10 cellular contexts compared by ENCODE assay signal in the genomic region with DNA sequence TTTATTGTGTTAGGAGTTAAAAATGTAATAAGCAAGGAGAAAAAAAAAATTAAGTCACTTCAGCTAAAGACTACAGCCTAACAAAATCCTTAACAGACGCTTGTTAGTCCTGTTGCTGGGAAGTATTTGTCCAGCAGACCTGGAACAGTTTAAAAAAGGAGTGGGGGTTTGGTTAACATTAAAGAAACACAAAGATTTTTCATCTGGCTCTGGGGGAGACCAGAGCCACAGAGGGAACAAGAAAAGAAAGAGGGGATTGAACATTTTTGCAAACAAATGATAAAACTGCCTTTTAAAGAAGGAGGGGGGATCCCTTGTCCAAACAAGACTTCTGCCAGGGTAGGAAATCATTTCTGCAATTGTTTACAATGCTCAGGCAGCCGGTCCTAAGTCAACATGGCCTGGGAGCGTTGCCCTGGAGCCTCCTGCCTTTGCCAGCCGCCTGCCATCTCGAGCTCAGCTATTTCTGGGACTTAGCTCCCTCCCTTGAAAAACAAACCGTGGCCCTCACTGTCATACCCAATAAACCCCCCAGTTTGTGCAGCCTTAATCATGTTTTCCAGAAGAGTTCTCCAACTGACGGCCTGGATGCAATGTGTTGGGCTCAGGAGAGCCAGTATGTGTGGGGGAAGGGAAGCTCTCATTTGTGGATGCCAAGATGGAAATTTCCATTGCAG.
DNase-seq lines count a peak whose midpoint lies in the region; ATAC-seq and TF ChIP-seq lines count a peak whose summit lies in the region.
"Had no signal": no experiment of that assay in that cellular context is flagged by ENCODE, and none has a peak within 500 bp of the region (broad histone marks: within the 10 kb centered on the region; RNA-seq: fewer than 3 reads in every experiment).

No MANE protein-coding gene starts in this region.

- no peak for ATAC-seq in naive thymus-derived CD8-positive, alpha-beta T cell
- ATAC-seq in GM18868 (IDR thresholded peaks at IDR 0.05; ENCODE audit: unreplicated experiment): no peak

- peaks cover 0 to 43% (median 17%) of the 10 kb centered on the region in 9 donors for H3K9me3 Mint-ChIP-seq in naive thymus-derived CD8-positive, alpha-beta T cell

- no peak overlapping the region for H3K4me3 Mint-ChIP-seq in naive thymus-derived CD8-positive, alpha-beta T cell

- H3K36me3 ChIP-seq in endocrine pancreas (ENCODE audit: control insufficient read depth, insufficient read depth, low read length) (no peaks in the 10 kb centered on the region), muscle layer of duodenum (ENCODE audit: control insufficient read depth in 1 of 2, insufficient read depth in 2 of 2, low read length in 2 of 2) (no peaks in the 10 kb centered on the region), BE2C (no peaks in the 10 kb centered on the region)

- no peak overlapping the region for H3K9ac ChIP-seq in endocrine pancreas (ENCODE audit: control insufficient read depth, insufficient read depth, low read length)
- H3K9ac ChIP-seq: BLaER1 had no signal

- H3K27ac ChIP-seq in muscle layer of duodenum (ENCODE audit: low read length): peak overlapping the region; percentile 43
- H3K27ac ChIP-seq: BLaER1 had no signal

- no peaks in the 10 kb centered on the region for H3K4me1 Mint-ChIP-seq in naive thymus-derived CD8-positive, alpha-beta T cell

- H3K27me3 ChIP-seq in endocrine pancreas (ENCODE audit: control insufficient read depth, insufficient read depth, low read length) (no peaks in the 10 kb centered on the region), muscle layer of duodenum (ENCODE audit: low read depth, low read length) (no peaks in the 10 kb centered on the region), BE2C (no peaks in the 10 kb centered on the region)
- H3K27me3 ChIP-seq: BLaER1 had no signal

- peaks cover 0 to 21% (median 2%) of the 10 kb centered on the region in 3 donors for H3K36me3 Mint-ChIP-seq in naive thymus-derived CD8-positive, alpha-beta T cell

- H3K9me3 ChIP-seq in endocrine pancreas (ENCODE audit: control insufficient read depth, low read length) (no peaks in the 10 kb centered on the region), muscle layer of duodenum (ENCODE audit: control insufficient read depth in 1 of 2, low read length in 2 of 2) (peaks cover 0 to 3% of the 10 kb centered on the region in 2 donors), BE2C (no peaks in the 10 kb centered on the region)

- H3K4me1 ChIP-seq in endocrine pancreas (ENCODE audit: control insufficient read depth, insufficient read depth, low read length): peaks cover 26% of the 10 kb centered on the region
- peaks cover 5 to 49% of the 10 kb centered on the region in 2 donors for H3K4me1 ChIP-seq in muscle layer of duodenum (ENCODE audit: control insufficient read depth in 1 of 2, insufficient read depth in 2 of 2, low read length in 2 of 2)
- H3K4me1 ChIP-seq in BE2C: peaks cover 12% of the 10 kb centered on the region

- peaks cover 0 to 4% (median 0%) of the 10 kb centered on the region in 5 donors for H3K27me3 Mint-ChIP-seq in naive thymus-derived CD8-positive, alpha-beta T cell

- peak overlapping the region; percentile 83 for H3K4me3 ChIP-seq in endocrine pancreas (ENCODE audit: control insufficient read depth, insufficient read depth, low read length)
- peak overlapping the region in 1 of 2 donors; percentile 47 for H3K4me3 ChIP-seq in muscle layer of duodenum (ENCODE audit: low read depth in 1 of 2, low read length in 2 of 2)
- no peak overlapping the region for H3K4me3 ChIP-seq in BE2C (ENCODE audit: low read depth, low read length)
- H3K4me3 ChIP-seq: BLaER1, skin epidermis had no signal

- TF ChIP-seq CTCF in BE2C (IDR thresholded peaks at IDR 0.05; ENCODE audit: low read depth, low read length): no peak

- H3K27ac Mint-ChIP-seq in naive thymus-derived CD8-positive, alpha-beta T cell: no peak overlapping the region

- DNase-seq in Ammon's horn (ENCODE audit: low spot score) (peak; percentile 70), NCI-H2227 (lab: John Stamatoyannopoulos, UW; ENCODE audit: unreplicated experiment) (peak; percentile 7), BE2C (no peak)
- DNase-seq in activated CD4-positive, alpha-beta T cell treated with anti-CD3 and anti-CD28 coated beads, Interleukin-2, amount 50 U/mL, for 4 hours: no peak
- no peak for DNase-seq in naive thymus-derived CD8-positive, alpha-beta T cell

- POLR2A ChIA-PET in naive thymus-derived CD8-positive, alpha-beta T cell (lab: Charles Lee): no interaction called here

Comparison
In these comparisons a context has a peak if more than half of its experiments do, and no peak if none do; other contexts are left out.
1. DNase-seq: peak in Ammon's horn (single experiment) and NCI-H2227 (single experiment); none in activated CD4-positive, alpha-beta T cell treated with anti-CD3 and anti-CD28 coated beads, Interleukin-2, amount 50 U/mL, for 4 hours (0 of 2), naive thymus-derived CD8-positive, alpha-beta T cell (0 of 10) and BE2C (single experiment).